ENCODE assay signal across 1 cellular context in genomic region chr10:95561200-95562177, GRCh38.
TF ChIP-seq lines count a peak whose summit lies in the region.

TSS of gene SORBS1 (minus strand) at chr10:95561371. CDS start at chr10:95441135, 120,236 bp downstream.

TF ChIP-seq in HepG2, 621 proteins besides CTCF, POLR2A, EP300 and RAD21 (continued from another document and continues in another):
- TF ChIP-seq ZHX2 (IDR thresholded peaks at IDR 0.05; ENCODE audit: low read depth) = no peak
- no peak for TF ChIP-seq ZHX2 (CRISPR knock-in tag; IDR thresholded peaks at IDR 0.05; ENCODE audit: borderline replicate concordance)
- TF ChIP-seq FLYWCH1 (CRISPR knock-in tag; IDR thresholded peaks at IDR 0.05) = no peak
- TF ChIP-seq ZNF615 (CRISPR knock-in tag; IDR thresholded peaks at IDR 0.05; ENCODE audit: borderline replicate concordance) = no peak
- TF ChIP-seq HNRNPH1 (optimal IDR thresholded peaks at IDR 0.05; ENCODE audit: low read depth, low read length) = no peak
- no peak for TF ChIP-seq ZNF441 (CRISPR knock-in tag; IDR thresholded peaks at IDR 0.05; ENCODE audit: borderline replicate concordance)
- TF ChIP-seq AKNA (CRISPR knock-in tag; IDR thresholded peaks at IDR 0.05; ENCODE audit: borderline replicate concordance) = no peak
- no peak; the same call in 1 of the 2 replicates for TF ChIP-seq GATA4 (IDR thresholded peaks at IDR 0.05; ENCODE audit: borderline replicate concordance, low read depth)
- TF ChIP-seq DMAP1 (CRISPR knock-in tag; IDR thresholded peaks at IDR 0.05) = no peak
- peak; percentile 18; the same call in 1 of the 2 replicates for TF ChIP-seq MED1 (CRISPR knock-in tag; IDR thresholded peaks at IDR 0.05)
- no peak for TF ChIP-seq ZNF343 (CRISPR knock-in tag; IDR thresholded peaks at IDR 0.05)
- TF ChIP-seq ZBTB7A (CRISPR knock-in tag; IDR thresholded peaks at IDR 0.05) = no peak
- no peak for TF ChIP-seq ZNF790 (CRISPR knock-in tag; IDR thresholded peaks at IDR 0.05; ENCODE audit: borderline replicate concordance)
- TF ChIP-seq FOXJ3 (CRISPR knock-in tag; IDR thresholded peaks at IDR 0.05; ENCODE audit: borderline replicate concordance) = no peak
- TF ChIP-seq ZNF260 (CRISPR knock-in tag; IDR thresholded peaks at IDR 0.05; ENCODE audit: borderline replicate concordance, low read depth) = no peak
- no peak for TF ChIP-seq ZFYVE20 (CRISPR knock-in tag; IDR thresholded peaks at IDR 0.05; ENCODE audit: borderline replicate concordance, low read depth)
- TF ChIP-seq HNRNPL (IDR thresholded peaks at IDR 0.05; ENCODE audit: low read depth, low read length) = no peak
- TF ChIP-seq GABPB1 (CRISPR knock-in tag; IDR thresholded peaks at IDR 0.05) = peak; percentile 89
- peak; percentile 70; the same call in 1 of the 2 replicates for TF ChIP-seq ZNF788 (CRISPR knock-in tag; IDR thresholded peaks at IDR 0.05; ENCODE audit: borderline replicate concordance)
- no peak for TF ChIP-seq CEBPG (CRISPR knock-in tag; IDR thresholded peaks at IDR 0.05)
- 0 out of 2 replicates have a peak, but pooled peaks have one; percentile 24 for TF ChIP-seq IKZF5 (CRISPR knock-in tag; IDR thresholded peaks at IDR 0.05)
- TF ChIP-seq TRIM24 (CRISPR knock-in tag; IDR thresholded peaks at IDR 0.05) = no peak
- no peak for TF ChIP-seq CHD2 (IDR thresholded peaks at IDR 0.05; ENCODE audit: low read depth, low read length)
- TF ChIP-seq REST (IDR thresholded peaks at IDR 0.05; ENCODE audit: borderline replicate concordance in 1 of 2, low read depth in 1 of 2, low read length in 2 of 2) = peak in 1 of 2 experiments; percentile 17; a peak in 1 of 4 replicates
- TF ChIP-seq FOXP1 (IDR thresholded peaks at IDR 0.05) = no peak
- TF ChIP-seq FOXP1 (CRISPR knock-in tag; IDR thresholded peaks at IDR 0.05) = peak; percentile 14; the same call in 1 of the 2 replicates
- no peak for TF ChIP-seq ZNF275 (CRISPR knock-in tag; IDR thresholded peaks at IDR 0.05; ENCODE audit: borderline replicate concordance)
- TF ChIP-seq FOXK2 (IDR thresholded peaks at IDR 0.05) = no peak
- TF ChIP-seq SNAPC2 (CRISPR knock-in tag; IDR thresholded peaks at IDR 0.05) = peak; percentile 79
- TF ChIP-seq ZSCAN31 (CRISPR knock-in tag; IDR thresholded peaks at IDR 0.05; ENCODE audit: low read depth) = peak; percentile 47; the same call in 1 of the 2 replicates
- TF ChIP-seq ZBED4 (CRISPR knock-in tag; IDR thresholded peaks at IDR 0.05; ENCODE audit: borderline replicate concordance) = 0 out of 2 replicates have a peak, but pooled peaks have one; percentile 28
- peak; percentile 84 for TF ChIP-seq TGIF2 (CRISPR knock-in tag; IDR thresholded peaks at IDR 0.05)
- peak; percentile 29 for TF ChIP-seq PHF5A (CRISPR knock-in tag; IDR thresholded peaks at IDR 0.05; ENCODE audit: low read depth, unreplicated experiment)
- TF ChIP-seq CBX1 (IDR thresholded peaks at IDR 0.05; ENCODE audit: low read depth) = no peak
- TF ChIP-seq TRIM22 (IDR thresholded peaks at IDR 0.05) = no peak
- no peak for TF ChIP-seq ZNF292 (CRISPR knock-in tag; IDR thresholded peaks at IDR 0.05; ENCODE audit: borderline replicate concordance, low read depth)
- no peak for TF ChIP-seq CBX5 (CRISPR knock-in tag; IDR thresholded peaks at IDR 0.05; ENCODE audit: borderline replicate concordance)
